In the genomic region with DNA sequence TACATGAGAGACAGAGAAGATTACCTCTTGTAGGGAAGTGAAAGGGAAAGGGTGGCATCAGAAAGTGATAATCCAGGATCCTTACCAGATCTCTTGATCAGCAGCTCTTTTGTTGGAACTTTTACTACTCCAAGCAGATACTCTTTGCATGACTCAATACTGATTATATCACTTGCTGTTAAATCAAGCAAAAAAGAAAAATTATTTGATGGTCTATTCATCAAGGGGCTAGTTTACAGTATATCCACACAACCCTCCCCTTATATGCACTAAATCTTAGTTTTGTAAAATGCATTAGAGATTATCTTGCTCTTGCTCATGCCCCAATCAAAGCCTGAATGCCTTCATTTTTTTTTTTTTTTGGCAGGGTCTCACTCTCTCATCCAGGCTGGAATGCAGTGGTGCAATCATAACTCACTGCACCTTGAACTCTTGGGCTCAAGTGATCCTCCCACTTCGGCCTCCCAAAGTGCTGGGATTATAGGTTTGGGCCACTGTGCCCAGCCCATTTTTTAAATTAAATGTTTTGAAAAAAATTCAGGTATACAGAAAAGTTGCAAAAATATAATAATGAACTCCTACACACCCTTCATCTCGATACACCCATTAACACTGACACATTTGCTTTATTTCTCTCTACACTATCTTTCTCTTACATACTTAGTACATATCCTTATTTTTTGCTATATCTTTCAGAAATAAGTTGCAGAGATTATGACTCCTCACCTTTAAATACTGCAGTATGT, we compare ENCODE assay signal across 1 cellular context.
TF ChIP-seq lines count a peak whose summit lies in the region.

No MANE protein-coding gene starts in this region.

TF ChIP-seq in GM23338, 12 proteins besides CTCF, POLR2A, EP300 and RAD21 (continued from another document):
- no peak for TF ChIP-seq ZNF331 (CRISPR knock-in tag; IDR thresholded peaks at IDR 0.05; ENCODE audit: low read depth)
- TF ChIP-seq CREB1 (CRISPR knock-in tag; IDR thresholded peaks at IDR 0.05; ENCODE audit: low read depth) = no peak
- TF ChIP-seq EZH2 (IDR thresholded peaks at IDR 0.05; ENCODE audit: low read depth, unreplicated experiment) = no peak
- no peak for TF ChIP-seq POLR2AphosphoS5 (IDR thresholded peaks at IDR 0.05; ENCODE audit: low read depth)
- no peak for TF ChIP-seq NANOG (IDR thresholded peaks at IDR 0.05; ENCODE audit: borderline replicate concordance)
- no peak for TF ChIP-seq EZH2phosphoT487 (IDR thresholded peaks at IDR 0.05; ENCODE audit: unreplicated experiment)
- TF ChIP-seq, protein P1, sequence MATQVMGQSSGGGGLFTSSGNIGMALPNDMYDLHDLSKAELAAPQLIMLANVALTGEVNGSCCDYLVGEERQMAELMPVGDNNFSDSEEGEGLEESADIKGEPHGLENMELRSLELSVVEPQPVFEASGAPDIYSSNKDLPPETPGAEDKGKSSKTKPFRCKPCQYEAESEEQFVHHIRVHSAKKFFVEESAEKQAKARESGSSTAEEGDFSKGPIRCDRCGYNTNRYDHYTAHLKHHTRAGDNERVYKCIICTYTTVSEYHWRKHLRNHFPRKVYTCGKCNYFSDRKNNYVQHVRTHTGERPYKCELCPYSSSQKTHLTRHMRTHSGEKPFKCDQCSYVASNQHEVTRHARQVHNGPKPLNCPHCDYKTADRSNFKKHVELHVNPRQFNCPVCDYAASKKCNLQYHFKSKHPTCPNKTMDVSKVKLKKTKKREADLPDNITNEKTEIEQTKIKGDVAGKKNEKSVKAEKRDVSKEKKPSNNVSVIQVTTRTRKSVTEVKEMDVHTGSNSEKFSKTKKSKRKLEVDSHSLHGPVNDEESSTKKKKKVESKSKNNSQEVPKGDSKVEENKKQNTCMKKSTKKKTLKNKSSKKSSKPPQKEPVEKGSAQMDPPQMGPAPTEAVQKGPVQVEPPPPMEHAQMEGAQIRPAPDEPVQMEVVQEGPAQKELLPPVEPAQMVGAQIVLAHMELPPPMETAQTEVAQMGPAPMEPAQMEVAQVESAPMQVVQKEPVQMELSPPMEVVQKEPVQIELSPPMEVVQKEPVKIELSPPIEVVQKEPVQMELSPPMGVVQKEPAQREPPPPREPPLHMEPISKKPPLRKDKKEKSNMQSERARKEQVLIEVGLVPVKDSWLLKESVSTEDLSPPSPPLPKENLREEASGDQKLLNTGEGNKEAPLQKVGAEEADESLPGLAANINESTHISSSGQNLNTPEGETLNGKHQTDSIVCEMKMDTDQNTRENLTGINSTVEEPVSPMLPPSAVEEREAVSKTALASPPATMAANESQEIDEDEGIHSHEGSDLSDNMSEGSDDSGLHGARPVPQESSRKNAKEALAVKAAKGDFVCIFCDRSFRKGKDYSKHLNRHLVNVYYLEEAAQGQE (IDR thresholded peaks at IDR 0.05; ENCODE audit: unreplicated experiment) = no peak
- TF ChIP-seq STAT1 (IDR thresholded peaks at IDR 0.05; ENCODE audit: unreplicated experiment) = no peak
- no peak for TF ChIP-seq ETS1 (IDR thresholded peaks at IDR 0.05)
